In the genomic region with DNA sequence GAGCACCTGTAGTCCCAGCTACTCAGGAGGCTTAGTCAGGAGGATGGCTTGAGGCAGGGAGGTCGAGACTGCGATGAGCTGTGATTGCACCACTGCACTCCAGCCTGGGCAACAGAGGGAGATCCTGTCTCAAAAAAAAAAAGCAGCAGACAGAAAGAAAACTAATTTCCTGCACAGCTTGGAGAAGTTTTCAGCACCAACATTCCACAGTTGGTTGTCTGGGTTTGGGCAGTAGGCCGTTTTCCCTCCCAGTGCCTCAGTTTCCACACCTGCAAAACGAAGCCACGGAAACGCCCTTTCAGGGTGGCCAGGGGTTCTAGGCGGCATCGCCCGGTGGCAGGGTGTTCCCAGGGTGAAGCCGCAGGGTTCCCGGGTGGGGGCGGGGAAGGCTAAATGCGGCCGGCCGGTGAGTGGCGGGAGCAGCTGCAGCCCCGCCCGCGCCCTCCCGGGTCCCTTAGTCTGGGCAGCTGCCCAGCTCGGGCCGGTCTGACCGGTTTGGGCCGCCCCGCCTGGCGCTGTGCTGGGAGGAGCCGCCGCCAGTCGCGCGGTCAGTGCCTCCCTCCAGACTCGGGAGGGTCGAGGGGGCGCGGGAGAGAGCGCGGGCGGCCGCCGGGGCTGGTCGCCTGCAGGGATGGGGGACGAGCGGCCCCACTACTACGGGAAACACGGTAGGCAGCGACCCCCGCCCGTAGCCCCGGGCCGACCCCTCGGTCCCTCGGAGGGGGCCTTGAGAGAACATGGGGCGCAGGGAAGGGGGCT, we compare ENCODE assay signal across 1 cellular context.
A peak's percentile ranks its signal among the peaks of the same experiment; 100 is the strongest.
TF ChIP-seq lines count a peak whose summit lies in the region.

A gene (plus strand): TSS at position 551 of the 759 bp plus-strand sequence. CDS start 81 bp downstream, at position 632.

TF ChIP-seq in HCT116, 20 proteins besides CTCF, POLR2A, EP300 and RAD21 (continued from another document):
- TF ChIP-seq, protein P1, sequence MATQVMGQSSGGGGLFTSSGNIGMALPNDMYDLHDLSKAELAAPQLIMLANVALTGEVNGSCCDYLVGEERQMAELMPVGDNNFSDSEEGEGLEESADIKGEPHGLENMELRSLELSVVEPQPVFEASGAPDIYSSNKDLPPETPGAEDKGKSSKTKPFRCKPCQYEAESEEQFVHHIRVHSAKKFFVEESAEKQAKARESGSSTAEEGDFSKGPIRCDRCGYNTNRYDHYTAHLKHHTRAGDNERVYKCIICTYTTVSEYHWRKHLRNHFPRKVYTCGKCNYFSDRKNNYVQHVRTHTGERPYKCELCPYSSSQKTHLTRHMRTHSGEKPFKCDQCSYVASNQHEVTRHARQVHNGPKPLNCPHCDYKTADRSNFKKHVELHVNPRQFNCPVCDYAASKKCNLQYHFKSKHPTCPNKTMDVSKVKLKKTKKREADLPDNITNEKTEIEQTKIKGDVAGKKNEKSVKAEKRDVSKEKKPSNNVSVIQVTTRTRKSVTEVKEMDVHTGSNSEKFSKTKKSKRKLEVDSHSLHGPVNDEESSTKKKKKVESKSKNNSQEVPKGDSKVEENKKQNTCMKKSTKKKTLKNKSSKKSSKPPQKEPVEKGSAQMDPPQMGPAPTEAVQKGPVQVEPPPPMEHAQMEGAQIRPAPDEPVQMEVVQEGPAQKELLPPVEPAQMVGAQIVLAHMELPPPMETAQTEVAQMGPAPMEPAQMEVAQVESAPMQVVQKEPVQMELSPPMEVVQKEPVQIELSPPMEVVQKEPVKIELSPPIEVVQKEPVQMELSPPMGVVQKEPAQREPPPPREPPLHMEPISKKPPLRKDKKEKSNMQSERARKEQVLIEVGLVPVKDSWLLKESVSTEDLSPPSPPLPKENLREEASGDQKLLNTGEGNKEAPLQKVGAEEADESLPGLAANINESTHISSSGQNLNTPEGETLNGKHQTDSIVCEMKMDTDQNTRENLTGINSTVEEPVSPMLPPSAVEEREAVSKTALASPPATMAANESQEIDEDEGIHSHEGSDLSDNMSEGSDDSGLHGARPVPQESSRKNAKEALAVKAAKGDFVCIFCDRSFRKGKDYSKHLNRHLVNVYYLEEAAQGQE (IDR thresholded peaks at IDR 0.05; ENCODE audit: low read depth): no peak
- TF ChIP-seq SP1 (IDR thresholded peaks at IDR 0.05; ENCODE audit: low read depth) (peak; percentile 90), EZH2phosphoT487 (IDR thresholded peaks at IDR 0.05; ENCODE audit: borderline replicate concordance) (no peak), POLR2AphosphoS5 (IDR thresholded peaks at IDR 0.05; ENCODE audit: low read depth, low read length) (peak; percentile 93)
- TF ChIP-seq, protein P2, sequence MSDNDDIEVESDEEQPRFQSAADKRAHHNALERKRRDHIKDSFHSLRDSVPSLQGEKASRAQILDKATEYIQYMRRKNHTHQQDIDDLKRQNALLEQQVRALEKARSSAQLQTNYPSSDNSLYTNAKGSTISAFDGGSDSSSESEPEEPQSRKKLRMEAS (IDR thresholded peaks at IDR 0.05): peak; percentile 83
